ENCODE assay signal across 9 cellular contexts in the genomic region with DNA sequence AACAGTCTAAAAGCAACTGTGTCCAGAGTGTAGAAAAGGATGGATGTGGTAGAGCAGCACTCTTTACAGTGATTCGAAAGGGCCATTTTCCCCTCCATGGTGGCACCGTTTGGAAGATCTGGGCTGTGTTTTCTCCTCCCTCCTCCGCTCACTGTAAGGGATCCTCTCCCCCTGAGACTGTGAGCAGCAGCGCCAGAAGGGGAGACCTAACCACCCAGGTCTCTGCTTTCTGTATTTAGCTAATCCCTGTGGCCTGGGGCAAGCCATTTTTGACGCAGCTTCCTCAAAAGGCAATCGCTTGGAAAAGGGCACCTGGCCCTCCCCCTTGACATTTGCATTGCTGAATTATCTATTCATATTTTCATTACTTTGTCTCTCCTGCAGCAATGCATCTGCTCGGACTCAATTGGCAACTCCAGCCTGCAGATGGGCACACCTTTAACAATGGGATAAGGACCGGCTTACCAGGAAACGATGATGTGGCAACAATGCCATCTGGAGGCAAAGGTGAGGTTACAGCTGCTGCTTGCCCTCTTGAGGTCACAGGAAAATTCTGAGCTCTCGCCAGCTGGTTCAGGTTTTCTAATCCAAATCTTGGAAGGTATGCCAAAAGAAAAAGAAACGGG.
DNase-seq lines count a peak whose midpoint lies in the region; ATAC-seq and TF ChIP-seq lines count a peak whose summit lies in the region.
"Had no signal": no experiment of that assay in that cellular context is flagged by ENCODE, and none has a peak within 500 bp of the region (broad histone marks: within the 10 kb centered on the region; RNA-seq: fewer than 3 reads in every experiment).

No MANE protein-coding gene starts in this region.

- H3K36me3 Mint-ChIP-seq in activated naive CD4-positive, alpha-beta T cell treated with anti-CD3 and anti-CD28 coated beads for 36 hours (ENCODE audit: low read depth): no peaks in the 10 kb centered on the region
- H3K36me3 Mint-ChIP-seq in activated naive CD4-positive, alpha-beta T cell treated with anti-CD3 and anti-CD28 coated beads, Interleukin-2, amount 10 ng/mL, durations not matched to agents 7 days and 5 days: no peaks in the 10 kb centered on the region

- H3K4me3 Mint-ChIP-seq in activated naive CD4-positive, alpha-beta T cell treated with anti-CD3 and anti-CD28 coated beads for 36 hours: no peak overlapping the region
- H3K4me3 Mint-ChIP-seq in activated naive CD4-positive, alpha-beta T cell treated with anti-CD3 and anti-CD28 coated beads, Interleukin-2, amount 10 ng/mL, durations not matched to agents 7 days and 5 days: no peak overlapping the region
- H3K4me3 Mint-ChIP-seq: dendritic cell treated with granulocyte-macrophage colony-stimulating factor and Interleukin-4, amounts not matched to agents 40 ng/mL and 50 ng/mL, for 4 days had no signal

- peak overlapping the region; percentile 60 for H3K27ac ChIP-seq in caudate nucleus (ENCODE audit: low read depth, low read length)
- H3K27ac ChIP-seq in lung (ENCODE audit: low read depth in 1 of 2, low read length in 1 of 2): peak overlapping the region in 1 of 2 donors; percentile 53

- H3K9me3 ChIP-seq in lung (ENCODE audit: control insufficient read depth in 2 of 2, insufficient read depth in 1 of 2, low read length in 1 of 2): no peaks in the 10 kb centered on the region

- 45 to 47% methylated on average over 10 to 11 of the region's 11 CpGs for WGBS in lung, 2 donors

- DNase-seq in activated naive CD4-positive, alpha-beta T cell treated with anti-CD3 and anti-CD28 coated beads for 36 hours: peak; percentile 52
- no peak for DNase-seq in activated naive CD4-positive, alpha-beta T cell treated with anti-CD3 and anti-CD28 coated beads, Interleukin-2, amount 10 ng/mL, durations not matched to agents 7 days and 5 days
- peak; percentile 61 for DNase-seq in NCI-H460 (ENCODE audit: extremely low read depth, low read depth)
- peak in 39 of 61 donors; percentile 5 to 73 (median 27) for DNase-seq in caudate nucleus (lab: John Stamatoyannopoulos, UW)
- DNase-seq in lung (ENCODE audit: low spot score): peak; percentile 38
- DNase-seq in middle frontal gyrus (ENCODE audit: extremely low spot score, low spot score): no peak
- DNase-seq in T1000 (lab: John Stamatoyannopoulos, UW): no peak

- H3K36me3 ChIP-seq in lung (ENCODE audit: control insufficient read depth in 2 of 2, insufficient read depth in 2 of 2, low read length in 2 of 2): no peaks in the 10 kb centered on the region

- TF ChIP-seq CTCF in lung (IDR thresholded peaks at IDR 0.05; ENCODE audit: control extremely low read depth, extremely low read depth): no peak

- no peaks in the 10 kb centered on the region for H3K27me3 Mint-ChIP-seq in activated naive CD4-positive, alpha-beta T cell treated with anti-CD3 and anti-CD28 coated beads for 36 hours (ENCODE audit: low read depth)
- H3K27me3 Mint-ChIP-seq in activated naive CD4-positive, alpha-beta T cell treated with anti-CD3 and anti-CD28 coated beads, Interleukin-2, amount 10 ng/mL, durations not matched to agents 7 days and 5 days: no peaks in the 10 kb centered on the region

- intact Hi-C loops in activated naive CD4-positive, alpha-beta T cell treated with anti-CD3 and anti-CD28 coated beads for 36 hours (cut with micrococcal nuclease): loop anchor here (1.0 kb wide), 1 partner anchor 324 kb away; no protein-coding TSS in a partner anchor

- no peaks in the 10 kb centered on the region for H3K9me3 Mint-ChIP-seq in activated naive CD4-positive, alpha-beta T cell treated with anti-CD3 and anti-CD28 coated beads for 36 hours
- H3K9me3 Mint-ChIP-seq in activated naive CD4-positive, alpha-beta T cell treated with anti-CD3 and anti-CD28 coated beads, Interleukin-2, amount 10 ng/mL, durations not matched to agents 7 days and 5 days: no peaks in the 10 kb centered on the region
- H3K9me3 Mint-ChIP-seq: dendritic cell treated with granulocyte-macrophage colony-stimulating factor and Interleukin-4, amounts not matched to agents 40 ng/mL and 50 ng/mL, for 4 days had no signal

- ATAC-seq in HG02870 (IDR thresholded peaks at IDR 0.05; ENCODE audit: unreplicated experiment): peak; percentile 67
- no peak for ATAC-seq in lung (ENCODE audit: insufficient read depth, low FRiP score)

- CTCF ChIA-PET in activated naive CD4-positive, alpha-beta T cell treated with anti-CD3 and anti-CD28 coated beads for 36 hours (lab: Charles Lee): interaction anchor here (0.6 to 1.8 kb wide), 4 partner anchors 21 to 324 kb away, joined by 3 to 9 read pairs (median 3); no protein-coding TSS in a partner anchor
- CTCF ChIA-PET in activated naive CD4-positive, alpha-beta T cell treated with anti-CD3 and anti-CD28 coated beads, Interleukin-2, amount 10 ng/mL, durations not matched to agents 7 days and 5 days (lab: Charles Lee): interaction anchor here (1.4 to 1.8 kb wide), 2 partner anchors 172 to 325 kb away, joined by 7 to 11 read pairs; no protein-coding TSS in a partner anchor

- no peaks in the 10 kb centered on the region for H3K4me1 Mint-ChIP-seq in activated naive CD4-positive, alpha-beta T cell treated with anti-CD3 and anti-CD28 coated beads for 36 hours (ENCODE audit: low read depth)
- no peaks in the 10 kb centered on the region for H3K4me1 Mint-ChIP-seq in activated naive CD4-positive, alpha-beta T cell treated with anti-CD3 and anti-CD28 coated beads, Interleukin-2, amount 10 ng/mL, durations not matched to agents 7 days and 5 days

- H3K4me1 ChIP-seq in lung (ENCODE audit: control insufficient read depth in 2 of 2, insufficient read depth in 2 of 2, low read length in 2 of 2): peaks cover 0 to 4% of the 10 kb centered on the region in 2 donors

- no peak overlapping the region for H3K4me3 ChIP-seq in lung

- H3K27ac Mint-ChIP-seq in activated naive CD4-positive, alpha-beta T cell treated with anti-CD3 and anti-CD28 coated beads for 36 hours: no peak overlapping the region
- no peak overlapping the region for H3K27ac Mint-ChIP-seq in activated naive CD4-positive, alpha-beta T cell treated with anti-CD3 and anti-CD28 coated beads, Interleukin-2, amount 10 ng/mL, durations not matched to agents 7 days and 5 days
- H3K27ac Mint-ChIP-seq: dendritic cell treated with granulocyte-macrophage colony-stimulating factor and Interleukin-4, amounts not matched to agents 40 ng/mL and 50 ng/mL, for 4 days had no signal

- no peaks in the 10 kb centered on the region for H3K27me3 ChIP-seq in lung (ENCODE audit: control insufficient read depth, insufficient read depth)

Comparison
In these comparisons a context has a peak if more than half of its experiments do, and no peak if none do; other contexts are left out.
1. DNase-seq: peak in activated naive CD4-positive, alpha-beta T cell treated with anti-CD3 and anti-CD28 coated beads for 36 hours (single experiment), NCI-H460 (single experiment), caudate nucleus (39 of 61) and lung (single experiment); none in activated naive CD4-positive, alpha-beta T cell treated with anti-CD3 and anti-CD28 coated beads, Interleukin-2, amount 10 ng/mL, durations not matched to agents 7 days and 5 days (single experiment), middle frontal gyrus (single experiment) and T1000 (single experiment).